In the genomic region with DNA sequence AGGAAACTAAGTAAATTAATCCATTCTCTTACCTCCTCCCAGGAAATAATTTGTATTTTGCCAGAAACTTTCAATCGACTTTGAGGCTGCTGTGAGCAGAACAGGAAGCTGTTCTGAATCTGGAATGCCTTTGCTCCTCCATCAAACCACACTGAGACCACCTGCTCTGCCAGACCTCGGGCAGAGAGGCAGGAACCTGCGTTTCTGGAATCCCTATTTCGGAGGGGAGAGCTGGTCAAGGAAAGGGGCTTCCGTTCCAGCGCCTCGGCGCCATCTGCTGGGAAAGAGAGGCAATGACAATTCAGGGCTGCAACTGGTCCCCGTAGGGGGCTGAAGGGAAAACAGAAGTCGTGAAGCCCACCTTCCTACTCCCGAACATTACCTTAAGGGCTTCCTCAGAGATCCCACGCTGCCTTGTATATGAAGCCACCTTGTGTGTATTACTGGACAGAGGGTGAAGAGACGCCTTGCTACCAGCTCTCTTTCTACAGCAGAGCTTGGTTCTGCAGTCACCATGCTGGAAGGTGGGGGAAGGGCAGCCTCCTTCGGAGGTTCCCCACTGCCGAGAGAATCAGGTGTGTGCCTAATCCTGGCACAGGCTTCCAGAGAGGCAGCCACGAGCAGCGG, we compare ENCODE assay signal across 8 cellular contexts. TPM values are rescaled to one million over a fixed set of nuclear protein-coding genes. Genes with fewer than 3 reads are reported as not detected.
DNase-seq lines count a peak whose midpoint lies in the region; ATAC-seq lines count a peak whose summit lies in the region.

No MANE protein-coding gene starts in this region.

- peak overlapping the region; percentile 7 for H3K4me3 ChIP-seq in mucosa of stomach (ENCODE audit: low read length)

- ATAC-seq in GM19023 (IDR thresholded peaks at IDR 0.05; ENCODE audit: unreplicated experiment) (peak; percentile 77), esophagus mucosa (peak; percentile 54)

- H3K27me3 ChIP-seq in mucosa of stomach (ENCODE audit: control insufficient read depth, insufficient read depth, low read length) = no peaks in the 10 kb centered on the region

- peaks cover 13% of the 10 kb centered on the region for H3K4me1 ChIP-seq in mucosa of stomach (ENCODE audit: control insufficient read depth, insufficient read depth, low read length)

- peak; percentile 83 for DNase-seq in AG08395 (ENCODE audit: low spot score)
- DNase-seq in HS-27A (ENCODE audit: low read depth) = peak; percentile 12
- peak; percentile 47 for DNase-seq in NK-92 treated with Interleukin-12 subunit alpha and Interleukin-12 subunit beta, amount 100 ng/mL, for 24 hours (lab: John Stamatoyannopoulos, UW)
- peak; percentile 50 for DNase-seq in activated T-cell treated with anti-CD3 and anti-CD28 coated beads for 1 hour (ENCODE audit: low read depth)
- peak; percentile 49 for DNase-seq in stimulated activated CD8-positive, alpha-beta memory T cell treated with anti-CD3 and anti-CD28 coated beads, Interleukin-4, amount 100 ng/mL, for 24 hours (ENCODE audit: low read depth)

- peak overlapping the region; percentile 82 for H3K9ac ChIP-seq in mucosa of stomach (ENCODE audit: low read length)

- H3K9me3 ChIP-seq in mucosa of stomach (ENCODE audit: control insufficient read depth, low read length) = no peaks in the 10 kb centered on the region

- no peaks in the 10 kb centered on the region for H3K36me3 ChIP-seq in mucosa of stomach (ENCODE audit: control insufficient read depth, insufficient read depth, low read length)

RNA-seq across cellular contexts. Expression of gene ZNF467, which starts 31.2 kb away (rescaled TPM):
- total RNA-seq in esophagus mucosa = 3.6 TPM

Comparison
In these comparisons a context has a peak if more than half of its experiments do, and no peak if none do; other contexts are left out.
1. Peak in every context shown above with its lines: DNase-seq, ATAC-seq and H3K4me3 ChIP-seq.
2. DNase-seq: peak in every context shown above with its lines; median percentile 83 in AG08395; 50 in activated T-cell treated with anti-CD3 and anti-CD28 coated beads for 1 hour; 49 in stimulated activated CD8-positive, alpha-beta memory T cell treated with anti-CD3 and anti-CD28 coated beads, Interleukin-4, amount 100 ng/mL, for 24 hours; 47 in NK-92 treated with Interleukin-12 subunit alpha and Interleukin-12 subunit beta, amount 100 ng/mL, for 24 hours; 12 in HS-27A.